ENCODE assay signal across 1 cellular context in genomic region chr16:83943516-83944050, GRCh38.
TF ChIP-seq lines count a peak whose summit lies in the region.

No MANE protein-coding gene starts in this region.

TF ChIP-seq in HepG2, 621 proteins besides CTCF, POLR2A, EP300 and RAD21 (continues in another document):
- TF ChIP-seq NFYB (CRISPR knock-in tag; IDR thresholded peaks at IDR 0.05) (0 out of 2 replicates have a peak, but pooled peaks have one; percentile 18), ZNF891 (CRISPR knock-in tag; IDR thresholded peaks at IDR 0.05) (peak; percentile 37; the same call in 1 of the 2 replicates), MEIS2 (CRISPR knock-in tag; IDR thresholded peaks at IDR 0.05) (no peak), ZHX2 (IDR thresholded peaks at IDR 0.05; ENCODE audit: low read depth) (no peak), ZHX2 (CRISPR knock-in tag; IDR thresholded peaks at IDR 0.05; ENCODE audit: borderline replicate concordance) (no peak), NKX3-1 (CRISPR knock-in tag; IDR thresholded peaks at IDR 0.05) (0 out of 2 replicates have a peak, but pooled peaks have one; percentile 3), MLLT10 (CRISPR knock-in tag; IDR thresholded peaks at IDR 0.05) (no peak), RBM39 (IDR thresholded peaks at IDR 0.05; ENCODE audit: low read depth, low read length, poor library complexity, severe bottlenecking) (no peak), SP4 (CRISPR knock-in tag; IDR thresholded peaks at IDR 0.05) (0 out of 2 replicates have a peak, but pooled peaks have one; percentile 40), ZXDC (CRISPR knock-in tag; IDR thresholded peaks at IDR 0.05) (no peak), CEBPB (IDR thresholded peaks at IDR 0.05; ENCODE audit: borderline replicate concordance, low read depth, low read length) (0 out of 2 replicates have a peak, but pooled peaks have one; percentile 7), AKAP8 (CRISPR knock-in tag; IDR thresholded peaks at IDR 0.05) (no peak), ZFP36L1 (CRISPR knock-in tag; IDR thresholded peaks at IDR 0.05) (no peak), NR1H2 (CRISPR knock-in tag; IDR thresholded peaks at IDR 0.05; ENCODE audit: borderline replicate concordance, low read depth) (no peak), ZNF343 (CRISPR knock-in tag; IDR thresholded peaks at IDR 0.05) (no peak), ZNF230 (CRISPR knock-in tag; IDR thresholded peaks at IDR 0.05) (no peak), SRSF1 (optimal IDR thresholded peaks at IDR 0.05; ENCODE audit: low read depth, low read length) (peak; percentile 53), ZHX1 (CRISPR knock-in tag; IDR thresholded peaks at IDR 0.05; ENCODE audit: low read depth) (no peak), KLF9 (CRISPR knock-in tag; IDR thresholded peaks at IDR 0.05; ENCODE audit: low read depth) (no peak), ASH2L (IDR thresholded peaks at IDR 0.05; ENCODE audit: insufficient read length, low read depth, low read length) (no peak), ADNP (CRISPR knock-in tag; IDR thresholded peaks at IDR 0.05) (no peak), ZNF260 (CRISPR knock-in tag; IDR thresholded peaks at IDR 0.05; ENCODE audit: borderline replicate concordance, low read depth) (no peak)
- TF ChIP-seq, protein P1, sequence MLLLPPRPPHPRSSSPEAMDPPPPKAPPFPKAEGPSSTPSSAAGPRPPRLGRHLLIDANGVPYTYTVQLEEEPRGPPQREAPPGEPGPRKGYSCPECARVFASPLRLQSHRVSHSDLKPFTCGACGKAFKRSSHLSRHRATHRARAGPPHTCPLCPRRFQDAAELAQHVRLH (CRISPR knock-in tag; IDR thresholded peaks at IDR 0.05; ENCODE audit: borderline replicate concordance, low read depth): no peak
- TF ChIP-seq, protein P2, sequence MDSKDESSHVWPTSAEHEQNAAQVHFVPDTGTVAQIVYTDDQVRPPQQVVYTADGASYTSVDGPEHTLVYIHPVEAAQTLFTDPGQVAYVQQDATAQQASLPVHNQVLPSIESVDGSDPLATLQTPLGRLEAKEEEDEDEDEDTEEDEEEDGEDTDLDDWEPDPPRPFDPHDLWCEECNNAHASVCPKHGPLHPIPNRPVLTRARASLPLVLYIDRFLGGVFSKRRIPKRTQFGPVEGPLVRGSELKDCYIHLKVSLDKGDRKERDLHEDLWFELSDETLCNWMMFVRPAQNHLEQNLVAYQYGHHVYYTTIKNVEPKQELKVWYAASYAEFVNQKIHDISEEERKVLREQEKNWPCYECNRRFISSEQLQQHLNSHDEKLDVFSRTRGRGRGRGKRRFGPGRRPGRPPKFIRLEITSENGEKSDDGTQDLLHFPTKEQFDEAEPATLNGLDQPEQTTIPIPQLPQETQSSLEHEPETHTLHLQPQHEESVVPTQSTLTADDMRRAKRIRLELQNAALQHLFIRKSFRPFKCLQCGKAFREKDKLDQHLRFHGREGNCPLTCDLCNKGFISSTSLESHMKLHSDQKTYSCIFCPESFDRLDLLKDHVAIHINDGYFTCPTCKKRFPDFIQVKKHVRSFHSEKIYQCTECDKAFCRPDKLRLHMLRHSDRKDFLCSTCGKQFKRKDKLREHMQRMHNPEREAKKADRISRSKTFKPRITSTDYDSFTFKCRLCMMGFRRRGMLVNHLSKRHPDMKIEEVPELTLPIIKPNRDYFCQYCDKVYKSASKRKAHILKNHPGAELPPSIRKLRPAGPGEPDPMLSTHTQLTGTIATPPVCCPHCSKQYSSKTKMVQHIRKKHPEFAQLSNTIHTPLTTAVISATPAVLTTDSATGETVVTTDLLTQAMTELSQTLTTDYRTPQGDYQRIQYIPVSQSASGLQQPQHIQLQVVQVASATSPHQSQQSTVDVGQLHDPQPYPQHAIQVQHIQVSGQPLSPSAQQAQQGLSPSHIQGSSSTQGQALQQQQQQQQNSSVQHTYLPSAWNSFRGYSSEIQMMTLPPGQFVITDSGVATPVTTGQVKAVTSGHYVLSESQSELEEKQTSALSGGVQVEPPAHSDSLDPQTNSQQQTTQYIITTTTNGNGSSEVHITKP (CRISPR knock-in tag; IDR thresholded peaks at IDR 0.05; ENCODE audit: low read depth): no peak
- TF ChIP-seq, protein P3, sequence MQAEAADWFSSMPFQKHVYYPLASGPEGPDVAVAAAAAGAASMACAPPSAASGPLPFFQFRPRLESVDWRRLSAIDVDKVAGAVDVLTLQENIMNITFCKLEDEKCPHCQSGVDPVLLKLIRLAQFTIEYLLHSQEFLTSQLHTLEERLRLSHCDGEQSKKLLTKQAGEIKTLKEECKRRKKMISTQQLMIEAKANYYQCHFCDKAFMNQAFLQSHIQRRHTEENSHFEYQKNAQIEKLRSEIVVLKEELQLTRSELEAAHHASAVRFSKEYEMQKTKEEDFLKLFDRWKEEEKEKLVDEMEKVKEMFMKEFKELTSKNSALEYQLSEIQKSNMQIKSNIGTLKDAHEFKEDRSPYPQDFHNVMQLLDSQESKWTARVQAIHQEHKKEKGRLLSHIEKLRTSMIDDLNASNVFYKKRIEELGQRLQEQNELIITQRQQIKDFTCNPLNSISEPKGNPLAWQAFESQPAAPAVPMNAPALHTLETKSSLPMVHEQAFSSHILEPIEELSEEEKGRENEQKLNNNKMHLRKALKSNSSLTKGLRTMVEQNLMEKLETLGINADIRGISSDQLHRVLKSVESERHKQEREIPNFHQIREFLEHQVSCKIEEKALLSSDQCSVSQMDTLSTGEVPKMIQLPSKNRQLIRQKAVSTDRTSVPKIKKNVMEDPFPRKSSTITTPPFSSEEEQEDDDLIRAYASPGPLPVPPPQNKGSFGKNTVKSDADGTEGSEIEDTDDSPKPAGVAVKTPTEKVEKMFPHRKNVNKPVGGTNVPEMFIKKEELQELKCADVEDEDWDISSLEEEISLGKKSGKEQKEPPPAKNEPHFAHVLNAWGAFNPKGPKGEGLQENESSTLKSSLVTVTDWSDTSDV (CRISPR knock-in tag; IDR thresholded peaks at IDR 0.05): peak; percentile 47; the same call in 1 of the 2 replicates
- TF ChIP-seq, protein P4, sequence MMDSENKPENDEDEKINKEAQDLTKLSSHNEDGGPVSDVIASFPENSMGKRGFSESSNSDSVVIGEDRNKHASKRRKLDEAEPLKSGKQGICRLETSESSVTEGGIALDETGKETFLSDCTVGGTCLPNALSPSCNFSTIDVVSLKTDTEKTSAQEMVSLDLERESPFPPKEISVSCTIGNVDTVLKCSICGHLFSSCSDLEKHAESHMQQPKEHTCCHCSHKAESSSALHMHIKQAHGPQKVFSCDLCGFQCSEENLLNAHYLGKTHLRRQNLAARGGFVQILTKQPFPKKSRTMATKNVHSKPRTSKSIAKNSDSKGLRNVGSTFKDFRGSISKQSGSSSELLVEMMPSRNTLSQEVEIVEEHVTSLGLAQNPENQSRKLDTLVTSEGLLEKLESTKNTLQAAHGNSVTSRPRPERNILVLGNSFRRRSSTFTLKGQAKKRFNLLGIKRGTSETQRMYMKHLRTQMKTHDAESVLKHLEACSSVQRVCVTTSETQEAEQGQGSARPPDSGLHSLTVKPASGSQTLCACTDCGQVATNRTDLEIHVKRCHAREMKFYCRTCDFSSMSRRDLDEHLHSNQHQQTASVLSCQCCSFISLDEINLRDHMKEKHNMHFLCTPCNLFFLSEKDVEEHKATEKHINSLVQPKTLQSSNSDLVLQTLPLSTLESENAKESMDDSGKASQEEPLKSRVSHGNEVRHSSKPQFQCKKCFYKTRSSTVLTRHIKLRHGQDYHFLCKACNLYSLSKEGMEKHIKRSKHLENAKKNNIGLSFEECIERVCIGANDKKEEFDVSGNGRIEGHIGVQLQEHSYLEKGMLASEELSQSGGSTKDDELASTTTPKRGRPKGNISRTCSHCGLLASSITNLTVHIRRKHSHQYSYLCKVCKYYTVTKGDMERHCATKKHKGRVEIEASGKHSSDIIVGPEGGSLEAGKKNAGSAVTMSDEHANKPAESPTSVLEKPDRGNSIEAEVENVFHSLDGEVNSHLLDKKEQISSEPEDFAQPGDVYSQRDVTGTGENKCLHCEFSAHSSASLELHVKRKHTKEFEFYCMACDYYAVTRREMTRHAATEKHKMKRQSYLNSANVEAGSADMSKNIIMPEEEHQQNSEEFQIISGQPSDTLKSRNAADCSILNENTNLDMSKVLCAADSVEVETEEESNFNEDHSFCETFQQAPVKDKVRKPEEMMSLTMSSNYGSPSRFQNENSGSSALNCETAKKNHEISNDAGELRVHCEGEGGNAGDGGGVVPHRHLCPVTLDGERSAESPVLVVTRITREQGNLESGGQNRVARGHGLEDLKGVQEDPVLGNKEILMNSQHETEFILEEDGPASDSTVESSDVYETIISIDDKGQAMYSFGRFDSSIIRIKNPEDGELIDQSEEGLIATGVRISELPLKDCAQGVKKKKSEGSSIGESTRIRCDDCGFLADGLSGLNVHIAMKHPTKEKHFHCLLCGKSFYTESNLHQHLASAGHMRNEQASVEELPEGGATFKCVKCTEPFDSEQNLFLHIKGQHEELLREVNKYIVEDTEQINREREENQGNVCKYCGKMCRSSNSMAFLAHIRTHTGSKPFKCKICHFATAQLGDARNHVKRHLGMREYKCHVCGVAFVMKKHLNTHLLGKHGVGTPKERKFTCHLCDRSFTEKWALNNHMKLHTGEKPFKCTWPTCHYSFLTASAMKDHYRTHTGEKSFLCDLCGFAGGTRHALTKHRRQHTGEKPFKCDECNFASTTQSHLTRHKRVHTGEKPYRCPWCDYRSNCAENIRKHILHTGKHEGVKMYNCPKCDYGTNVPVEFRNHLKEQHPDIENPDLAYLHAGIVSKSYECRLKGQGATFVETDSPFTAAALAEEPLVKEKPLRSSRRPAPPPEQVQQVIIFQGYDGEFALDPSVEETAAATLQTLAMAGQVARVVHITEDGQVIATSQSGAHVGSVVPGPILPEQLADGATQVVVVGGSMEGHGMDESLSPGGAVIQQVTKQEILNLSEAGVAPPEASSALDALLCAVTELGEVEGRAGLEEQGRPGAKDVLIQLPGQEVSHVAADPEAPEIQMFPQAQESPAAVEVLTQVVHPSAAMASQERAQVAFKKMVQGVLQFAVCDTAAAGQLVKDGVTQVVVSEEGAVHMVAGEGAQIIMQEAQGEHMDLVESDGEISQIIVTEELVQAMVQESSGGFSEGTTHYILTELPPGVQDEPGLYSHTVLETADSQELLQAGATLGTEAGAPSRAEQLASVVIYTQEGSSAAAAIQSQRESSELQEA (CRISPR knock-in tag; IDR thresholded peaks at IDR 0.05; ENCODE audit: not compliant biosample characterization): no peak
